Comparison of ENCODE assay signal across 9 cellular contexts in the genomic region with DNA sequence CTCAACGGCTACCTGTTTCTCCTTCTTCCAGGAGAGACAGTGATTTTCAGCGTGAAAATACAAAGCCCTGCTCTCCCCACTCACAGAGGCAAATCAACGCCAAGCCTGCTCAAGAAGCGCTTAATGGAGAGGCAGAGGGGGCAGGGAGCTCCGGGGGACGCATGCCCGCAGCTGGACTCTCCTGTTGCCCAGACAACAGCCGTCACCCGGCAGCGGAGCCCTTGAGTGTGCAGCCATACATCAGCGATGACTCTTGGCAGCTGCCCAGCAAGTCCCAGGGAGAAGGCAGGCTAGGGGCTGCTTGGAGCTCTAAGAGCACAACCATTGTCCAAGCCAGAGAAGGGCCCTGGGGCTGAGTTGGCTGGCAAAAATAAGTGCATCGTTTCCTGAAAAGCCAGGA.
DNase-seq lines count a peak whose midpoint lies in the region; ATAC-seq and TF ChIP-seq lines count a peak whose summit lies in the region.
"Had no signal": no experiment of that assay in that cellular context is flagged by ENCODE, and none has a peak within 500 bp of the region (broad histone marks: within the 10 kb centered on the region; RNA-seq: fewer than 3 reads in every experiment).

No MANE protein-coding gene starts in this region.

- peaks cover 2% of the 10 kb centered on the region for H3K27me3 Mint-ChIP-seq in type B pancreatic cell

- peak overlapping the region; percentile 78 for H3K4me3 Mint-ChIP-seq in type B pancreatic cell

- no peaks in the 10 kb centered on the region for H4K20me1 ChIP-seq in OCI-LY7 (ENCODE audit: insufficient read depth, low read length)

- H3K79me2 ChIP-seq in OCI-LY7 (ENCODE audit: insufficient read depth, low read depth, low read length) = no peaks in the 10 kb centered on the region

- no peaks in the 10 kb centered on the region for H3K36me3 ChIP-seq in OCI-LY7 (ENCODE audit: insufficient read depth, low read length)

- CTCF ChIA-PET in OCI-LY7 (lab: Charles Lee; ENCODE audit: unreplicated experiment) = no interaction called here

- TF ChIP-seq CTCF in type B pancreatic cell (conservative IDR thresholded peaks at IDR 0.05) (no peak), OCI-LY7 (conservative IDR thresholded peaks at IDR 0.05; ENCODE audit: low read length) (no peak)

- H3K4me1 ChIP-seq in OCI-LY7 (ENCODE audit: insufficient read depth, low read length, poor library complexity, severe bottlenecking) = no peaks in the 10 kb centered on the region
- H3K4me1 ChIP-seq: A549 had no signal

- no peaks in the 10 kb centered on the region for H3K36me3 Mint-ChIP-seq in type B pancreatic cell

- peaks cover 37% of the 10 kb centered on the region for H3K4me1 Mint-ChIP-seq in type B pancreatic cell (ENCODE audit: unreplicated experiment)

- intact Hi-C loops in left ventricle myocardium superior (cut with micrococcal nuclease) = no loop called here
- intact Hi-C loops in Right ventricle myocardium superior (cut with DNase I) = no loop called here
- intact Hi-C loops in OCI-LY7 (cut with micrococcal nuclease; ENCODE audit: unreplicated experiment) = no loop called here

- H2AFZ ChIP-seq in OCI-LY7 (ENCODE audit: low read length) = no peak overlapping the region

- ATAC-seq in left ventricle myocardium superior = peak; percentile 22
- ATAC-seq in Right ventricle myocardium superior (ENCODE audit: poor library complexity) = no peak
- peak; percentile 91 for ATAC-seq in SK-N-SH treated with all-trans-retinoic acid at 6 μM for 48 hours
- no peak for ATAC-seq in HG03460 (IDR thresholded peaks at IDR 0.05; ENCODE audit: unreplicated experiment)
- ATAC-seq: A549 had no signal

- no peaks in the 10 kb centered on the region for H3K9me2 ChIP-seq in OCI-LY7 (ENCODE audit: insufficient read depth, low read length)

- H3K27ac ChIP-seq in OCI-LY7 (ENCODE audit: low read depth, low read length, poor library complexity, severe bottlenecking) = no peak overlapping the region
- H3K27ac ChIP-seq: A549 had no signal

- H3K4me2 ChIP-seq in OCI-LY7 (ENCODE audit: low read length) = no peak overlapping the region
- H3K4me2 ChIP-seq: A549 had no signal

- peak overlapping the region; percentile 67 for H3K27ac Mint-ChIP-seq in type B pancreatic cell

- H3K9me3 Mint-ChIP-seq in type B pancreatic cell = no peaks in the 10 kb centered on the region

- no peaks in the 10 kb centered on the region for H3K9me3 ChIP-seq in OCI-LY7 (ENCODE audit: low read length)
- H3K9me3 ChIP-seq: A549 had no signal

- DNase-seq in left ventricle myocardium superior (peak; percentile 35), Right ventricle myocardium superior (no peak), islet precursor cell (peak; percentile 53), type B pancreatic cell (ENCODE audit: extremely low spot score, unreplicated experiment) (peak; percentile 82), OCI-LY7 (ENCODE audit: low spot score) (no peak), NOMO-1 treated with DMSO at 0.1 percent for 48 hours (lab: John Stamatoyannopoulos, UW; ENCODE audit: unreplicated experiment) (no peak)

- POLR2A ChIA-PET in OCI-LY7 (lab: Charles Lee) = no interaction called here

- BruUV-seq in OCI-LY7 (replicated peaks; lab: Mats Ljungman, UMichigan) = no TSS peak

- H3K4me3 ChIP-seq in OCI-LY7 (ENCODE audit: low read depth, low read length, poor library complexity, severe bottlenecking) = no peak overlapping the region
- H3K4me3 ChIP-seq: A549 had no signal

TF ChIP-seq in SK-N-SH treated with all-trans-retinoic acid at 6 μM for 48 hours, 23 proteins besides CTCF, POLR2A, EP300 and RAD21:
- TF ChIP-seq GLIS3 (CRISPR knock-in tag; IDR thresholded peaks at IDR 0.05) = no peak
- 0 out of 2 replicates have a peak, but pooled peaks have one; percentile 28 for TF ChIP-seq TSHZ2 (CRISPR knock-in tag; IDR thresholded peaks at IDR 0.05)

Comparison
In these comparisons a context has a peak if more than half of its experiments do, and no peak if none do; other contexts are left out.
1. ATAC-seq: peak in left ventricle myocardium superior (single experiment) and SK-N-SH treated with all-trans-retinoic acid at 6 μM for 48 hours (single experiment); none in Right ventricle myocardium superior (single experiment) and HG03460 (single experiment).
2. DNase-seq: peak in left ventricle myocardium superior (single experiment), islet precursor cell (single experiment) and type B pancreatic cell (single experiment); none in Right ventricle myocardium superior (single experiment), OCI-LY7 (single experiment) and NOMO-1 treated with DMSO at 0.1 percent for 48 hours (single experiment).